In the genomic region with DNA sequence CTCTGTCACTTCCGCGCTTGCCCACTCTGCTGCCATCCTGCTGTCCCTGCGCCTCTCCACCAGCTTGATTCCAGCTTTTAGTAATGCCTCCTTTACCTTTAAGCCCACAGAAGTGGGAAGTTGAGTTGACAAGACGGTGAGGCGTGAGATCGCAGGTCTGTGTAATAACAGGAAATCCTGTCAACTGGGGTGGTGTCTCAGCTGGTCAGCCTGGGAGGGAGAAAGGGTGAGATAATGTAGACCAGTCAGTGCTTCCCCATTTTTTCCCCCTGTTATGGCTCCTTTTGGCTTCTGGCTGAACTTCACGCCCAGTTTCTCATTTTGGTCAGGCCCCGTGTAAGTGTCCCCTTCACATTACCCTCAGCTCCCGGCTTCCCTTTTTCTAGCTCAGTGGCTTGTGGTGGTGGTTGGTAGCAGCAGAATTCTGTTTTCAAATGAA, we compare ENCODE assay signal across 1 cellular context.
TF ChIP-seq lines count a peak whose summit lies in the region.

No MANE protein-coding gene starts in this region.

TF ChIP-seq in K562, 482 proteins besides CTCF, POLR2A, EP300 and RAD21 (continued from another document):
- TF ChIP-seq, protein P1, sequence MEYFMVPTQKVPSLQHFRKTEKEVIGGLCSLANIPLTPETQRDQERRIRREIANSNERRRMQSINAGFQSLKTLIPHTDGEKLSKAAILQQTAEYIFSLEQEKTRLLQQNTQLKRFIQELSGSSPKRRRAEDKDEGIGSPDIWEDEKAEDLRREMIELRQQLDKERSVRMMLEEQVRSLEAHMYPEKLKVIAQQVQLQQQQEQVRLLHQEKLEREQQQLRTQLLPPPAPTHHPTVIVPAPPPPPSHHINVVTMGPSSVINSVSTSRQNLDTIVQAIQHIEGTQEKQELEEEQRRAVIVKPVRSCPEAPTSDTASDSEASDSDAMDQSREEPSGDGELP (CRISPR knock-in tag; IDR thresholded peaks at IDR 0.05; ENCODE audit: borderline replicate concordance): peak; percentile 63; the same call in 1 of the 2 replicates
- TF ChIP-seq, protein P2, sequence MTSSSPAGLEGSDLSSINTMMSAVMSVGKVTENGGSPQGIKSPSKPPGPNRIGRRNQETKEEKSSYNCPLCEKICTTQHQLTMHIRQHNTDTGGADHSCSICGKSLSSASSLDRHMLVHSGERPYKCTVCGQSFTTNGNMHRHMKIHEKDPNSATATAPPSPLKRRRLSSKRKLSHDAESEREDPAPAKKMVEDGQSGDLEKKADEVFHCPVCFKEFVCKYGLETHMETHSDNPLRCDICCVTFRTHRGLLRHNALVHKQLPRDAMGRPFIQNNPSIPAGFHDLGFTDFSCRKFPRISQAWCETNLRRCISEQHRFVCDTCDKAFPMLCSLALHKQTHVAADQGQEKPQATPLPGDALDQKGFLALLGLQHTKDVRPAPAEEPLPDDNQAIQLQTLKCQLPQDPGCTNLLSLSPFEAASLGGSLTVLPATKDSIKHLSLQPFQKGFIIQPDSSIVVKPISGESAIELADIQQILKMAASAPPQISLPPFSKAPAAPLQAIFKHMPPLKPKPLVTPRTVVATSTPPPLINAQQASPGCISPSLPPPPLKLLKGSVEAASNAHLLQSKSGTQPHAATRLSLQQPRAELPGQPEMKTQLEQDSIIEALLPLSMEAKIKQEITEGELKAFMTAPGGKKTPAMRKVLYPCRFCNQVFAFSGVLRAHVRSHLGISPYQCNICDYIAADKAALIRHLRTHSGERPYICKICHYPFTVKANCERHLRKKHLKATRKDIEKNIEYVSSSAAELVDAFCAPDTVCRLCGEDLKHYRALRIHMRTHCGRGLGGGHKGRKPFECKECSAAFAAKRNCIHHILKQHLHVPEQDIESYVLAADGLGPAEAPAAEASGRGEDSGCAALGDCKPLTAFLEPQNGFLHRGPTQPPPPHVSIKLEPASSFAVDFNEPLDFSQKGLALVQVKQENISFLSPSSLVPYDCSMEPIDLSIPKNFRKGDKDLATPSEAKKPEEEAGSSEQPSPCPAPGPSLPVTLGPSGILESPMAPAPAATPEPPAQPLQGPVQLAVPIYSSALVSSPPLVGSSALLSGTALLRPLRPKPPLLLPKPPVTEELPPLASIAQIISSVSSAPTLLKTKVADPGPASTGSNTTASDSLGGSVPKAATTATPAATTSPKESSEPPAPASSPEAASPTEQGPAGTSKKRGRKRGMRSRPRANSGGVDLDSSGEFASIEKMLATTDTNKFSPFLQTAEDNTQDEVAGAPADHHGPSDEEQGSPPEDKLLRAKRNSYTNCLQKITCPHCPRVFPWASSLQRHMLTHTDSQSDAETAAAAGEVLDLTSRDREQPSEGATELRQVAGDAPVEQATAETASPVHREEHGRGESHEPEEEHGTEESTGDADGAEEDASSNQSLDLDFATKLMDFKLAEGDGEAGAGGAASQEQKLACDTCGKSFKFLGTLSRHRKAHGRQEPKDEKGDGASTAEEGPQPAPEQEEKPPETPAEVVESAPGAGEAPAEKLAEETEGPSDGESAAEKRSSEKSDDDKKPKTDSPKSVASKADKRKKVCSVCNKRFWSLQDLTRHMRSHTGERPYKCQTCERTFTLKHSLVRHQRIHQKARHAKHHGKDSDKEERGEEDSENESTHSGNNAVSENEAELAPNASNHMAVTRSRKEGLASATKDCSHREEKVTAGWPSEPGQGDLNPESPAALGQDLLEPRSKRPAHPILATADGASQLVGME (CRISPR knock-in tag; IDR thresholded peaks at IDR 0.05): no peak
- TF ChIP-seq SMAD4 (CRISPR knock-in tag; conservative IDR thresholded peaks at IDR 0.05) (peak; percentile 62; the same call in 1 of the 2 replicates), ZNF436 (CRISPR knock-in tag; IDR thresholded peaks at IDR 0.05) (no peak), E2F3 (CRISPR knock-in tag; IDR thresholded peaks at IDR 0.05) (no peak), CXXC5 (CRISPR knock-in tag; IDR thresholded peaks at IDR 0.05) (peak; percentile 44; the same call in 1 of the 2 replicates), NR2C2 (CRISPR knock-in tag; IDR thresholded peaks at IDR 0.05) (no peak), NR2C2 (tag; IDR thresholded peaks at IDR 0.05) (0 out of 2 replicates have a peak, but pooled peaks have one; percentile 36), MXI1 (IDR thresholded peaks at IDR 0.05; ENCODE audit: low read depth, low read length) (no peak), DIDO1 (tag; IDR thresholded peaks at IDR 0.05; ENCODE audit: low read depth) (0 out of 2 replicates have a peak, but pooled peaks have one; percentile 30), ZNF197 (CRISPR knock-in tag; IDR thresholded peaks at IDR 0.05; ENCODE audit: low read depth) (no peak), GABPA (tag; conservative IDR thresholded peaks at IDR 0.05; ENCODE audit: low read depth) (peak; percentile 58), JUND (IDR thresholded peaks at IDR 0.05; ENCODE audit: borderline replicate concordance, low read depth, low read length) (no peak), JUND (tag; IDR thresholded peaks at IDR 0.05; ENCODE audit: borderline replicate concordance, low read depth, low read length) (peak; percentile 25; the same call in 1 of the 3 replicates), ZNF175 (CRISPR knock-in tag; IDR thresholded peaks at IDR 0.05; ENCODE audit: low read depth) (peak; percentile 86), RNF2 (IDR thresholded peaks at IDR 0.05) (no peak), ZNF584 (CRISPR knock-in tag; IDR thresholded peaks at IDR 0.05; ENCODE audit: low read depth) (peak; percentile 84), GABPB1 (CRISPR knock-in tag; IDR thresholded peaks at IDR 0.05) (peak; percentile 31; the same call in 1 of the 2 replicates)
- TF ChIP-seq, protein P3, sequence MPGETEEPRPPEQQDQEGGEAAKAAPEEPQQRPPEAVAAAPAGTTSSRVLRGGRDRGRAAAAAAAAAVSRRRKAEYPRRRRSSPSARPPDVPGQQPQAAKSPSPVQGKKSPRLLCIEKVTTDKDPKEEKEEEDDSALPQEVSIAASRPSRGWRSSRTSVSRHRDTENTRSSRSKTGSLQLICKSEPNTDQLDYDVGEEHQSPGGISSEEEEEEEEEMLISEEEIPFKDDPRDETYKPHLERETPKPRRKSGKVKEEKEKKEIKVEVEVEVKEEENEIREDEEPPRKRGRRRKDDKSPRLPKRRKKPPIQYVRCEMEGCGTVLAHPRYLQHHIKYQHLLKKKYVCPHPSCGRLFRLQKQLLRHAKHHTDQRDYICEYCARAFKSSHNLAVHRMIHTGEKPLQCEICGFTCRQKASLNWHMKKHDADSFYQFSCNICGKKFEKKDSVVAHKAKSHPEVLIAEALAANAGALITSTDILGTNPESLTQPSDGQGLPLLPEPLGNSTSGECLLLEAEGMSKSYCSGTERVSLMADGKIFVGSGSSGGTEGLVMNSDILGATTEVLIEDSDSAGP (CRISPR knock-in tag; IDR thresholded peaks at IDR 0.05): peak; percentile 79
- TF ChIP-seq, protein P4, sequence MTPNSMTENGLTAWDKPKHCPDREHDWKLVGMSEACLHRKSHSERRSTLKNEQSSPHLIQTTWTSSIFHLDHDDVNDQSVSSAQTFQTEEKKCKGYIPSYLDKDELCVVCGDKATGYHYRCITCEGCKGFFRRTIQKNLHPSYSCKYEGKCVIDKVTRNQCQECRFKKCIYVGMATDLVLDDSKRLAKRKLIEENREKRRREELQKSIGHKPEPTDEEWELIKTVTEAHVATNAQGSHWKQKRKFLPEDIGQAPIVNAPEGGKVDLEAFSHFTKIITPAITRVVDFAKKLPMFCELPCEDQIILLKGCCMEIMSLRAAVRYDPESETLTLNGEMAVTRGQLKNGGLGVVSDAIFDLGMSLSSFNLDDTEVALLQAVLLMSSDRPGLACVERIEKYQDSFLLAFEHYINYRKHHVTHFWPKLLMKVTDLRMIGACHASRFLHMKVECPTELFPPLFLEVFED (CRISPR knock-in tag; conservative IDR thresholded peaks at IDR 0.05): 0 out of 2 replicates have a peak, but pooled peaks have one; percentile 4
- TF ChIP-seq, protein P5, sequence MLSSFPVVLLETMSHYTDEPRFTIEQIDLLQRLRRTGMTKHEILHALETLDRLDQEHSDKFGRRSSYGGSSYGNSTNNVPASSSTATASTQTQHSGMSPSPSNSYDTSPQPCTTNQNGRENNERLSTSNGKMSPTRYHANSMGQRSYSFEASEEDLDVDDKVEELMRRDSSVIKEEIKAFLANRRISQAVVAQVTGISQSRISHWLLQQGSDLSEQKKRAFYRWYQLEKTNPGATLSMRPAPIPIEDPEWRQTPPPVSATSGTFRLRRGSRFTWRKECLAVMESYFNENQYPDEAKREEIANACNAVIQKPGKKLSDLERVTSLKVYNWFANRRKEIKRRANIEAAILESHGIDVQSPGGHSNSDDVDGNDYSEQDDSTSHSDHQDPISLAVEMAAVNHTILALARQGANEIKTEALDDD (IDR thresholded peaks at IDR 0.05): peak; percentile 17; the same call in 1 of the 2 replicates
- TF ChIP-seq, protein P6, sequence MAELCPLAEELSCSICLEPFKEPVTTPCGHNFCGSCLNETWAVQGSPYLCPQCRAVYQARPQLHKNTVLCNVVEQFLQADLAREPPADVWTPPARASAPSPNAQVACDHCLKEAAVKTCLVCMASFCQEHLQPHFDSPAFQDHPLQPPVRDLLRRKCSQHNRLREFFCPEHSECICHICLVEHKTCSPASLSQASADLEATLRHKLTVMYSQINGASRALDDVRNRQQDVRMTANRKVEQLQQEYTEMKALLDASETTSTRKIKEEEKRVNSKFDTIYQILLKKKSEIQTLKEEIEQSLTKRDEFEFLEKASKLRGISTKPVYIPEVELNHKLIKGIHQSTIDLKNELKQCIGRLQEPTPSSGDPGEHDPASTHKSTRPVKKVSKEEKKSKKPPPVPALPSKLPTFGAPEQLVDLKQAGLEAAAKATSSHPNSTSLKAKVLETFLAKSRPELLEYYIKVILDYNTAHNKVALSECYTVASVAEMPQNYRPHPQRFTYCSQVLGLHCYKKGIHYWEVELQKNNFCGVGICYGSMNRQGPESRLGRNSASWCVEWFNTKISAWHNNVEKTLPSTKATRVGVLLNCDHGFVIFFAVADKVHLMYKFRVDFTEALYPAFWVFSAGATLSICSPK (IDR thresholded peaks at IDR 0.05; ENCODE audit: borderline replicate concordance): no peak
